Comparison of ENCODE assay signal across 8 cellular contexts in genomic region chr19:17235618-17236413, GRCh38. TPM values are rescaled to one million over a fixed set of nuclear protein-coding genes. Genes with fewer than 3 reads are reported as not detected.
DNase-seq lines count a peak whose midpoint lies in the region; ATAC-seq and TF ChIP-seq lines count a peak whose summit lies in the region.

No MANE protein-coding gene starts in this region.

- H3K36me3 ChIP-seq in HUES48 (ENCODE audit: control insufficient read depth, insufficient read depth, low read length) (peaks cover 49% of the 10 kb centered on the region), SK-N-MC (ENCODE audit: insufficient read depth, low read length) (peaks cover 5% of the 10 kb centered on the region; the same call in 1 of the 2 replicates), cardiac muscle cell (peaks cover 22% of the 10 kb centered on the region), upper lobe of left lung (peaks cover 0 to 45% (median 30%) of the 10 kb centered on the region in 4 donors)

- H3K9me3 ChIP-seq in HUES48 (ENCODE audit: control insufficient read depth, insufficient read depth, low read length) = no peaks in the 10 kb centered on the region
- no peaks in the 10 kb centered on the region for H3K9me3 ChIP-seq in SK-N-MC (ENCODE audit: low read depth, low read length)
- no peaks in the 10 kb centered on the region for H3K9me3 ChIP-seq in cardiac muscle cell (ENCODE audit: low read depth)
- no peaks in the 10 kb centered on the region for H3K9me3 ChIP-seq in upper lobe of left lung

- DNase-seq in ACHN (peak; percentile 76), SK-N-MC (ENCODE audit: low read depth, low spot score) (no peak), cardiac muscle cell (ENCODE audit: low read depth in 1 of 2, low spot score in 1 of 2) (peak; percentile 78 to 84), posterior cingulate gyrus (peak; percentile 55 to 97 (median 80)), upper lobe of left lung (peak; percentile 77 to 95)
- peak; percentile 82 for DNase-seq in activated naive CD8-positive, alpha-beta T cell treated with anti-CD3 and anti-CD28 coated beads for 36 hours

- H3K27me3 Mint-ChIP-seq in activated naive CD8-positive, alpha-beta T cell treated with anti-CD3 and anti-CD28 coated beads for 36 hours = no peaks in the 10 kb centered on the region

- H3K9me3 Mint-ChIP-seq in activated naive CD8-positive, alpha-beta T cell treated with anti-CD3 and anti-CD28 coated beads for 36 hours = no peaks in the 10 kb centered on the region

- WGBS in upper lobe of left lung, 2 donors = 0% methylated on average over 4 to 21 of the region's 81 CpGs

- peak overlapping the region; percentile 89 for H3K27ac ChIP-seq in HUES48 (ENCODE audit: low read depth, low read length)
- no peak overlapping the region for H3K27ac ChIP-seq in SK-N-MC
- peak overlapping the region; percentile 21 for H3K27ac ChIP-seq in cardiac muscle cell
- H3K27ac ChIP-seq in upper lobe of left lung = peak overlapping the region; percentile 24 to 83 (median 64)

- in situ Hi-C loops in ACHN (cut with HindIII; ENCODE audit: low pct_ligation_motif_present, low pct_unique_long_range_greater_than_20kb, low sequenced_read_pairs) = no loop called here

- H3K9ac ChIP-seq in HUES48 (ENCODE audit: low read depth, low read length) (peak overlapping the region; percentile 53), SK-N-MC (ENCODE audit: insufficient read length) (peak overlapping the region; percentile 62)

- H3K4me1 ChIP-seq in HUES48 (ENCODE audit: control insufficient read depth, insufficient read depth, low read length) = peaks cover 13% of the 10 kb centered on the region; the same call in 1 of the 2 replicates
- H3K4me1 ChIP-seq in cardiac muscle cell (ENCODE audit: low read depth) = peaks cover 13% of the 10 kb centered on the region
- peaks cover 25 to 52% (median 35%) of the 10 kb centered on the region in 4 donors for H3K4me1 ChIP-seq in upper lobe of left lung

- TF ChIP-seq CTCF in cardiac muscle cell (IDR thresholded peaks at IDR 0.05; ENCODE audit: low read depth, low read length) = peak; percentile 43
- peak; percentile 30 to 80 (median 60) for TF ChIP-seq CTCF in upper lobe of left lung (IDR thresholded peaks at IDR 0.05)

- peak overlapping the region; percentile 83 for H3K4me3 Mint-ChIP-seq in activated naive CD8-positive, alpha-beta T cell treated with anti-CD3 and anti-CD28 coated beads for 36 hours

- TF ChIP-seq EP300 in upper lobe of left lung (IDR thresholded peaks at IDR 0.05) = no peak

- H3K27me3 ChIP-seq in HUES48 (ENCODE audit: control insufficient read depth, insufficient read depth, low read length) = no peaks in the 10 kb centered on the region
- no peaks in the 10 kb centered on the region for H3K27me3 ChIP-seq in cardiac muscle cell
- no peaks in the 10 kb centered on the region for H3K27me3 ChIP-seq in upper lobe of left lung

- peak overlapping the region; percentile 76 for H3K27ac Mint-ChIP-seq in activated naive CD8-positive, alpha-beta T cell treated with anti-CD3 and anti-CD28 coated beads for 36 hours

- ATAC-seq in GM18873 (IDR thresholded peaks at IDR 0.05; ENCODE audit: low FRiP score, unreplicated experiment) (peak; percentile 43), upper lobe of left lung (ENCODE audit: low FRiP score in 2 of 2) (peak; percentile 73 to 92)

- H3K36me3 Mint-ChIP-seq in activated naive CD8-positive, alpha-beta T cell treated with anti-CD3 and anti-CD28 coated beads for 36 hours = peaks cover 5% of the 10 kb centered on the region

- H3K4me3 ChIP-seq in HUES48 (ENCODE audit: low read depth, low read length) = peak overlapping the region; percentile 75
- H3K4me3 ChIP-seq in SK-N-MC = peak overlapping the region; percentile 79
- peak overlapping the region; percentile 9 for H3K4me3 ChIP-seq in cardiac muscle cell
- H3K4me3 ChIP-seq in upper lobe of left lung = peak overlapping the region; percentile 19 to 63 (median 56)

- H3K4me1 Mint-ChIP-seq in activated naive CD8-positive, alpha-beta T cell treated with anti-CD3 and anti-CD28 coated beads for 36 hours = peaks cover 5% of the 10 kb centered on the region

- intact Hi-C loops in posterior cingulate gyrus (cut with DNase I) = loop anchor here (1.0 kb wide), 1 partner anchor 169 kb away; no protein-coding TSS in a partner anchor

- TF ChIP-seq POLR2A in upper lobe of left lung (IDR thresholded peaks at IDR 0.05) = no peak

RNA-seq across cellular contexts. Expression of gene OCEL1, which starts 9.8 kb away (rescaled TPM):
- 10 to 100 TPM; 11.9 to 12.6 TPM for total RNA-seq in activated naive CD8-positive, alpha-beta T cell treated with anti-CD3 and anti-CD28 coated beads for 36 hours
- total RNA-seq in cardiac muscle cell (9.3 and 14.5 TPM in 2 replicates), upper lobe of left lung (10 to 100 TPM; 12.3 to 37.7 (median 25.8) TPM)
- polyA plus RNA-seq in cardiac muscle cell = 31.3 and 42.5 TPM in 2 replicates

RNA-seq across cellular contexts. Expression of gene NR2F6, which starts 9.9 kb away (rescaled TPM):
- total RNA-seq in activated naive CD8-positive, alpha-beta T cell treated with anti-CD3 and anti-CD28 coated beads for 36 hours = 1 to 10 TPM; 6.9 to 7.1 TPM
- total RNA-seq in cardiac muscle cell (147 and 173 TPM in 2 replicates), upper lobe of left lung (10 to 100 TPM; 55.5 to 86.8 (median 63.1) TPM)
- polyA plus RNA-seq in cardiac muscle cell = 124 and 141 TPM in 2 replicates

RNA-seq across cellular contexts. Expression of gene USE1, which starts 20.7 kb away (rescaled TPM):
- 10 to 100 TPM; 26.5 to 27.1 TPM for total RNA-seq in activated naive CD8-positive, alpha-beta T cell treated with anti-CD3 and anti-CD28 coated beads for 36 hours
- total RNA-seq in cardiac muscle cell (24.3 and 38.1 TPM in 2 replicates), upper lobe of left lung (10 to 100 TPM; 21.6 to 49.3 (median 23.9) TPM)
- polyA plus RNA-seq in cardiac muscle cell = 28.5 and 47.8 TPM in 2 replicates

RNA-seq across cellular contexts. Expression of gene USHBP1, which starts 28.7 kb away (rescaled TPM):
- total RNA-seq in activated naive CD8-positive, alpha-beta T cell treated with anti-CD3 and anti-CD28 coated beads for 36 hours = not detected
- total RNA-seq in cardiac muscle cell (0.07 and 0.39 TPM in 2 replicates), upper lobe of left lung (10 to 100 TPM in 4 of 6 donors, 1 to 10 TPM in 2; 9.1 to 21.4 (median 10.7) TPM)
- 0.56 and 2.2 TPM in 2 replicates for polyA plus RNA-seq in cardiac muscle cell

RNA-seq across cellular contexts. Expression of gene BABAM1, which starts 31.4 kb away (rescaled TPM):
- total RNA-seq in activated naive CD8-positive, alpha-beta T cell treated with anti-CD3 and anti-CD28 coated beads for 36 hours = 100 to 1,000 TPM; 107 to 112 TPM
- 115 and 141 TPM in 2 replicates for total RNA-seq in cardiac muscle cell
- polyA plus RNA-seq in cardiac muscle cell = 136 and 140 TPM in 2 replicates
- total RNA-seq in upper lobe of left lung = 10 to 100 TPM; 45.1 to 95.3 (median 82.3) TPM

Comparison
In these comparisons a context has a peak if more than half of its experiments do, and no peak if none do; other contexts are left out.
1. H3K4me3 ChIP-seq: peak in every context shown above with its lines; median percentile 79 in SK-N-MC; 75 in HUES48; 56 in upper lobe of left lung; 9 in cardiac muscle cell.
2. RNA of gene NR2F6, which starts 9.9 kb away (total RNA-seq): 147 to 173 TPM in cardiac muscle cell and 55.5 to 86.8 TPM in upper lobe of left lung; 6.9 to 7.1 TPM in activated naive CD8-positive, alpha-beta T cell treated with anti-CD3 and anti-CD28 coated beads for 36 hours; every median in the first group is over 4 times any median in the second.